22 cellular contexts compared by ENCODE assay signal in the genomic region with DNA sequence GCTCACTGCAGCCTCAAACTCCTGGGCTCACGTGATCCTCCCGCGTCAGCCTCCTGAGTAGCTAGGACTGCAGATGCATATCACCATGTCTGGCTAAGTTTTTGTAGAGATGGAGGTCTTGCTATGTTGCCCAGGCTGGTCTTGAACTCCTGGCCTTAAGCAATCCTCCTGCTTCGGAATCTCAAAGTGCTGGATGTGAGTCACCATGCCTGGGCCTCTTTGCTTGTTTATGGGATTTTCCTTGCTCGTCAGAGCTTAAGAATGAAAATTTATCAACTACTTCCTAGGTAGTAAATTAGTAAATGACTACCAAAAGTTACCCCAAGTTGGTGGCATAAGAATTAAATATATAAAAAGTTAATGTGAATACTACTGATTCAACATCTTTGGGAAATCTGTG.
"Had no signal": no experiment of that assay in that cellular context is flagged by ENCODE, and none has a peak within 500 bp of the region (broad histone marks: within the 10 kb centered on the region; RNA-seq: fewer than 3 reads in every experiment).

No MANE protein-coding gene starts in this region.

- DNase-seq: activated CD4-positive, alpha-beta T cell treated with anti-CD3 and anti-CD28 coated beads for 1 hour; activated CD4-positive, alpha-beta T cell treated with anti-CD3 and anti-CD28 coated beads, Interleukin-2, amount 10 ng/mL, durations not matched to agents 7 days and 5 days; activated CD8-positive, alpha-beta memory T cell treated with anti-CD3 and anti-CD28 coated beads, Interleukin-2, amount 10 ng/mL, durations not matched to agents 7 days and 5 days; activated CD8-positive, alpha-beta T cell treated with anti-CD3 and anti-CD28 coated beads, Interleukin-2, amount 10 ng/mL, durations not matched to agents 7 days and 5 days; activated naive CD8-positive, alpha-beta T cell treated with anti-CD3 and anti-CD28 coated beads, Interleukin-2, amount 50 U/mL, for 24 hours; activated T-cell treated with anti-CD3 and anti-CD28 coated beads, Interleukin-2, amount 50 U/mL, for 48 hours; colonic mucosa; effector CD8-positive, alpha-beta T cell; esophagus squamous epithelium; gastrocnemius medialis; glutamatergic neuron; islet precursor cell; left ventricle myocardium inferior; mucosa of descending colon; right lobe of liver; stimulated activated CD4-positive, alpha-beta T cell treated with anti-CD3 and anti-CD28 coated beads, Interleukin-4, amount 100 ng/mL, for 1 hour; T-helper 17 cell; T1000; uterus had no signal

- H3K4me3 ChIP-seq: breast epithelium, colonic mucosa, esophagus squamous epithelium, gastrocnemius medialis, left ventricle myocardium inferior, lung, mucosa of descending colon, right lobe of liver, thoracic aorta, uterus had no signal
